In genomic region chr20:63704749-63705117, GRCh38 we compare ENCODE assay signal across 2 cellular contexts.
TF ChIP-seq lines count a peak whose summit lies in the region.

No MANE protein-coding gene starts in this region.

TF ChIP-seq in HEK293, 187 proteins besides CTCF, POLR2A, EP300 and RAD21:
- TF ChIP-seq ZNF157 (tag by site-specific recombination; IDR thresholded peaks at IDR 0.05): no peak
- TF ChIP-seq ZNF692 (tag by site-specific recombination; IDR thresholded peaks at IDR 0.05): peak; percentile 55

TF ChIP-seq in K562, 482 proteins besides CTCF, POLR2A, EP300 and RAD21:
- no peak for TF ChIP-seq ZNF41 (CRISPR knock-in tag; conservative IDR thresholded peaks at IDR 0.05)
- peak; percentile 14; the same call in 1 of the 2 replicates for TF ChIP-seq POLR2G (IDR thresholded peaks at IDR 0.05; ENCODE audit: low read depth, low read length)
